Comparison of ENCODE assay signal across 33 cellular contexts in genomic region chr10:52197098-52197497, GRCh38.
"Had no signal": no experiment of that assay in that cellular context is flagged by ENCODE, and none has a peak within 500 bp of the region (broad histone marks: within the 10 kb centered on the region; RNA-seq: fewer than 3 reads in every experiment).

No MANE protein-coding gene starts in this region.

- H3K9me3 ChIP-seq: body of pancreas, gastroesophageal sphincter had no signal

- H3K4me3 ChIP-seq: body of pancreas, breast epithelium, cardiac muscle cell, coronary artery, dorsolateral prefrontal cortex, gastroesophageal sphincter, heart right ventricle had no signal

- ATAC-seq: activated CD4-positive, alpha-beta T cell treated with anti-CD3 and anti-CD28 coated beads for 36 hours; activated CD8-positive, alpha-beta memory T cell treated with anti-CD3 and anti-CD28 coated beads, Interleukin-2, amount 10 ng/mL, durations not matched to agents 7 days and 5 days; activated CD8-positive, alpha-beta T cell treated with anti-CD3 and anti-CD28 coated beads, Interleukin-2, amount 10 ng/mL, durations not matched to agents 7 days and 5 days; activated T-cell treated with anti-CD3 and anti-CD28 coated beads, Interleukin-2, amount 50 U/mL, for 72 hours; body of pancreas; esophagus mucosa; foreskin keratinocyte; gastroesophageal sphincter; heart right ventricle; T-helper 17 cell had no signal

- H3K36me3 ChIP-seq: breast epithelium, cardiac muscle cell, gastroesophageal sphincter, heart right ventricle, WERI-Rb-1 had no signal

- H3K27me3 ChIP-seq: body of pancreas, breast epithelium, cardiac muscle cell, dorsolateral prefrontal cortex, foreskin keratinocyte, gastroesophageal sphincter, heart right ventricle had no signal

- H3K27ac ChIP-seq: body of pancreas, breast epithelium, cardiac muscle cell, coronary artery, dorsolateral prefrontal cortex, foreskin keratinocyte, gastroesophageal sphincter, heart right ventricle, WERI-Rb-1 had no signal

- H3K4me1 ChIP-seq: body of pancreas, breast epithelium, foreskin keratinocyte, gastroesophageal sphincter had no signal

- DNase-seq: activated CD4-positive, alpha-beta memory T cell treated with anti-CD3 and anti-CD28 coated beads for 36 hours; activated CD4-positive, alpha-beta T cell treated with anti-CD3 and anti-CD28 coated beads for 36 hours; activated CD4-positive, alpha-beta T cell treated with anti-CD3 and anti-CD28 coated beads, Interleukin-2, amount 10 ng/mL, durations not matched to agents 24 days and 14 days; activated CD4-positive, CD25-positive, alpha-beta regulatory T cell; activated CD4-positive, CD25-positive, alpha-beta regulatory T cell treated with anti-CD3 and anti-CD28 coated beads, Interleukin-2, amount 50 U/mL, for 72 hours; activated CD8-positive, alpha-beta memory T cell treated with anti-CD3 and anti-CD28 coated beads, Interleukin-2, amount 10 ng/mL, durations not matched to agents 7 days and 5 days; activated CD8-positive, alpha-beta memory T cell treated with anti-CD3 and anti-CD28 coated beads, Interleukin-2, amount 50 U/mL, for 4 hours; activated CD8-positive, alpha-beta T cell treated with anti-CD3 and anti-CD28 coated beads, Interleukin-2, amount 10 ng/mL, durations not matched to agents 7 days and 5 days; activated gamma-delta T cell; activated naive CD4-positive, alpha-beta T cell; activated naive CD4-positive, alpha-beta T cell treated with anti-CD3 and anti-CD28 coated beads, Interleukin-2, amount 10 ng/mL, durations not matched to agents 7 days and 5 days; activated T-cell treated with anti-CD3 and anti-CD28 coated beads, Interleukin-2, amount 50 U/mL, for 24 hours; activated T-cell treated with anti-CD3 and anti-CD28 coated beads, Interleukin-2, amount 50 U/mL, for 72 hours; amniotic stem cell; anterior cingulate cortex; body of pancreas; central memory CD4-positive, alpha-beta T cell; cerebellar nuclear complex; dorsolateral prefrontal cortex; effector memory CD4-positive, alpha-beta T cell; endodermal cell; foreskin keratinocyte; heart right ventricle; hippocampal formation; T-helper 1 cell; T-helper 17 cell; T1000; WERI-Rb-1 had no signal
